In genomic region chr6:90333928-90334327, GRCh38 we compare ENCODE assay signal across 8 cellular contexts.
"Had no signal": no experiment of that assay in that cellular context is flagged by ENCODE, and none has a peak within 500 bp of the region (broad histone marks: within the 10 kb centered on the region; RNA-seq: fewer than 3 reads in every experiment).

No MANE protein-coding gene starts in this region.

- H3K4me3 ChIP-seq: GM12878 had no signal

- DNase-seq: GDM1, GF-D8 had no signal

- FAIRE-seq: G401.6, GM12878, GM12891, GM12892, GM18507, GM19239 had no signal

- ATAC-seq: GM12878 had no signal
